Comparison of ENCODE assay signal across 1 cellular context in genomic region chr3:111732248-111732879, GRCh38.
TF ChIP-seq lines count a peak whose summit lies in the region.

No MANE protein-coding gene starts in this region.

TF ChIP-seq in HepG2, 621 proteins besides CTCF, POLR2A, EP300 and RAD21 (continued from another document):
- TF ChIP-seq ARID5B (CRISPR knock-in tag; IDR thresholded peaks at IDR 0.05) (peak; percentile 78), SAP130 (CRISPR knock-in tag; IDR thresholded peaks at IDR 0.05; ENCODE audit: low read depth) (peak; percentile 86), PHF5A (CRISPR knock-in tag; IDR thresholded peaks at IDR 0.05; ENCODE audit: low read depth, unreplicated experiment) (peak; percentile 15), ZNF547 (CRISPR knock-in tag; IDR thresholded peaks at IDR 0.05) (no peak), BCL3 (CRISPR knock-in tag; IDR thresholded peaks at IDR 0.05) (no peak), RCOR2 (CRISPR knock-in tag; IDR thresholded peaks at IDR 0.05) (peak; percentile 51; the same call in 1 of the 2 replicates), SOX5 (CRISPR knock-in tag; IDR thresholded peaks at IDR 0.05; ENCODE audit: borderline replicate concordance) (peak; percentile 57; the same call in 1 of the 2 replicates), ZNF713 (CRISPR knock-in tag; IDR thresholded peaks at IDR 0.05) (no peak), GTF3A (CRISPR knock-in tag; conservative IDR thresholded peaks at IDR 0.05) (no peak), NFYB (CRISPR knock-in tag; IDR thresholded peaks at IDR 0.05) (peak; percentile 63), ARID3A (IDR thresholded peaks at IDR 0.05; ENCODE audit: low read depth, low read length) (0 out of 2 replicates have a peak, but pooled peaks have one; percentile 29), CCDC6 (CRISPR knock-in tag; IDR thresholded peaks at IDR 0.05) (0 out of 2 replicates have a peak, but pooled peaks have one; percentile 4), HOMEZ (CRISPR knock-in tag; IDR thresholded peaks at IDR 0.05; ENCODE audit: low read depth) (peak; percentile 62; the same call in 1 of the 2 replicates), ZFP1 (CRISPR knock-in tag; IDR thresholded peaks at IDR 0.05) (no peak; the same call in 1 of the 2 replicates), ZNF574 (CRISPR knock-in tag; IDR thresholded peaks at IDR 0.05) (peak; percentile 34; the same call in 1 of the 2 replicates), ZNF879 (CRISPR knock-in tag; IDR thresholded peaks at IDR 0.05) (no peak), MAFK (conservative IDR thresholded peaks at IDR 0.05 in 1 of 2, IDR thresholded peaks at IDR 0.05 in 1 of 2; ENCODE audit: low read length in 2 of 2) (peak in 1 of 2 experiments; percentile 58; a peak in 3 of 4 replicates), ZFY (CRISPR knock-in tag; IDR thresholded peaks at IDR 0.05) (no peak; the same call in 1 of the 2 replicates), ZNF597 (CRISPR knock-in tag; IDR thresholded peaks at IDR 0.05) (no peak), NFYC (CRISPR knock-in tag; IDR thresholded peaks at IDR 0.05) (peak; percentile 58), EEA1 (CRISPR knock-in tag; IDR thresholded peaks at IDR 0.05; ENCODE audit: borderline replicate concordance) (no peak), SIN3A (IDR thresholded peaks at IDR 0.05; ENCODE audit: borderline replicate concordance, low read depth, low read length) (peak; percentile 55; the same call in 1 of the 2 replicates), IRF2 (CRISPR knock-in tag; IDR thresholded peaks at IDR 0.05) (peak; percentile 48; the same call in 1 of the 2 replicates), PBX2 (CRISPR knock-in tag; IDR thresholded peaks at IDR 0.05) (no peak), AKAP8 (CRISPR knock-in tag; IDR thresholded peaks at IDR 0.05) (no peak), ZMYM4 (CRISPR knock-in tag; IDR thresholded peaks at IDR 0.05) (peak; percentile 85), ELF3 (CRISPR knock-in tag; IDR thresholded peaks at IDR 0.05) (peak; percentile 48; the same call in 1 of the 2 replicates), ZNF431 (CRISPR knock-in tag; IDR thresholded peaks at IDR 0.05; ENCODE audit: borderline replicate concordance, low read depth) (no peak), ZMAT5 (CRISPR knock-in tag; IDR thresholded peaks at IDR 0.05; ENCODE audit: borderline replicate concordance, low read depth) (no peak), YEATS4 (CRISPR knock-in tag; IDR thresholded peaks at IDR 0.05; ENCODE audit: borderline replicate concordance) (no peak; the same call in 1 of the 2 replicates), ATF2 (CRISPR knock-in tag; IDR thresholded peaks at IDR 0.05) (peak; percentile 25; the same call in 1 of the 2 replicates), KMT2B (CRISPR knock-in tag; IDR thresholded peaks at IDR 0.05) (peak; percentile 58; the same call in 1 of the 2 replicates), ZIK1 (CRISPR knock-in tag; IDR thresholded peaks at IDR 0.05; ENCODE audit: borderline replicate concordance, low read depth) (0 out of 2 replicates have a peak, but pooled peaks have one; percentile 48), XBP1 (CRISPR knock-in tag; IDR thresholded peaks at IDR 0.05) (no peak), FOXP4 (CRISPR knock-in tag; IDR thresholded peaks at IDR 0.05) (peak; percentile 59; the same call in 1 of the 2 replicates), STAG1 (CRISPR knock-in tag; IDR thresholded peaks at IDR 0.05) (peak; percentile 5; the same call in 1 of the 2 replicates), ZFP91 (CRISPR knock-in tag; IDR thresholded peaks at IDR 0.05; ENCODE audit: borderline replicate concordance) (peak; percentile 30; the same call in 1 of the 2 replicates)
